Comparison of ENCODE assay signal across 19 cellular contexts in genomic region chr3:129460155-129460554, GRCh38.
"Had no signal": no experiment of that assay in that cellular context is flagged by ENCODE, and none has a peak within 500 bp of the region (broad histone marks: within the 10 kb centered on the region; RNA-seq: fewer than 3 reads in every experiment).

No MANE protein-coding gene starts in this region.

- FAIRE-seq: astrocyte, colon, small intestine had no signal

- H3K4me3 ChIP-seq: lower lobe of right lung had no signal

- H3K27me3 ChIP-seq: neutrophil had no signal

- H3K27ac ChIP-seq: lower lobe of right lung, WERI-Rb-1 had no signal

- DNase-seq: activated CD4-positive, alpha-beta T cell treated with anti-CD3 and anti-CD28 coated beads for 36 hours; activated CD8-positive, alpha-beta memory T cell treated with anti-CD3 and anti-CD28 coated beads, Interleukin-2, amount 50 U/mL, for 4 hours; activated CD8-positive, alpha-beta T cell treated with anti-CD3 and anti-CD28 coated beads for 36 hours; activated naive CD4-positive, alpha-beta T cell treated with Interleukin-2 at 50 U/mL for 16 hours; activated naive CD8-positive, alpha-beta T cell treated with anti-CD3 and anti-CD28 coated beads, Interleukin-2, amount 50 U/mL, for 24 hours; activated T-cell treated with anti-CD3 and anti-CD28 coated beads, Interleukin-2, amount 50 U/mL, for 72 hours; foreskin melanocyte; head of caudate nucleus; left cardiac atrium; lower lobe of right lung; naive thymus-derived CD4-positive, alpha-beta T cell; retina; small intestine; T-helper 9 cell; trophoblast cell; WERI-Rb-1 had no signal

- H3K4me1 ChIP-seq: lower lobe of right lung had no signal

- H3K9me3 ChIP-seq: lower lobe of right lung, neutrophil had no signal

- ATAC-seq: activated CD4-positive, alpha-beta T cell treated with anti-CD3 and anti-CD28 coated beads for 36 hours; activated CD8-positive, alpha-beta T cell treated with anti-CD3 and anti-CD28 coated beads for 36 hours; activated naive CD8-positive, alpha-beta T cell treated with anti-CD3 and anti-CD28 coated beads, Interleukin-2, amount 50 U/mL, for 24 hours; left cardiac atrium; lower lobe of right lung; naive thymus-derived CD4-positive, alpha-beta T cell had no signal
